8 cellular contexts compared by ENCODE assay signal in the genomic region with DNA sequence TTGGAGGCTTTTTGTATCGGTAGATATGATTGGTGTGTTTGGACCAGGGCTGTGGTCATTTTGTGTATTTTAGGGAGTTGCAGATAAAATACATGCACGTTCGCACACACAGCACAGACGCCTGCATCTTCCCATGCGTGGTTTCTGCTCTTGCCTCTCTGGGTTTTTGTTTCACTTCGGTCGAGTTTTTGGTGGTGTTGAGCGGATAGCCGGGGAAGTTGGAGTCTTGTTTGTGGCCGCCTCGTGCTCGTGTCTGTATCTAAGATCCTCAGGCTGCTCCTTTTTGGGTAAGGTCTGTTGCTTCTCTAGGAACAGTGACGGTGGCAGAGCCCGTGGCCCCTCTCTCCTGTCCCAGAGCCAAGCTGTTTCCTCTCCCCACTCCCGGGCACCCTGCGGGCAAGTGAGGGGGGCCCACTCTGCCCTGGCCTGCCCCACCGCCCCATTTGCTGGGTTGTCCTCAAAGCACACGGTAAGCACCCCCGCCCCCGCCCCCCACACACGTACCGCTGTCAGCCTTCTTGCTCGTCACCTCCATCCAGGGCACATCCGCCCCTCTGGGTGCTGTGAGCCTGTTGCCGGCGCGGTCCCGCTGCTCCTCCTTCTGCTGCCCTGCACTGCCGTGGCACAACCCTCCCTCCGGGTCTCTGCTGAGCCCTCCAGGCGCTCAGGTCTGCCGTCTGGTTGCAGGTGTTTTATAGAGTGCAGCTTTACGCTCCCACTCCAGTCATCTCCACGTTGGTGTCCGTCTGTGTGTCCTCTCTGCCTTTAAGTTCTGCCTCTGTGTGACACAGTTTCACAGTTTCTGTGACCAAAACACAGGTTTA. TPM values are rescaled to one million over a fixed set of nuclear protein-coding genes. Genes with fewer than 3 reads are reported as not detected.
DNase-seq lines count a peak whose midpoint lies in the region; ATAC-seq and TF ChIP-seq lines count a peak whose summit lies in the region.

No MANE protein-coding gene starts in this region.

- in situ Hi-C loops in GM13976 (cut with MboI; ENCODE audit: low sequenced_read_pairs, unreplicated experiment) = no loop called here

- H3K4me2 ChIP-seq in OCI-LY1 (ENCODE audit: low read length) = peak overlapping the region; percentile 58

- H3K36me3 ChIP-seq in OCI-LY1 (ENCODE audit: insufficient read depth, low read length) (peaks cover 12% of the 10 kb centered on the region; the same call in 1 of the 2 replicates), subcutaneous abdominal adipose tissue (ENCODE audit: control insufficient read depth in 5 of 5, insufficient read depth in 5 of 5, low read length in 5 of 5) (no peaks in the 10 kb centered on the region)

- no peaks in the 10 kb centered on the region for H3F3A ChIP-seq in OCI-LY1 (ENCODE audit: insufficient read depth, low read length)

- H3K9ac ChIP-seq in OCI-LY1 (ENCODE audit: low read length) (peak overlapping the region; percentile 32; the same call in 1 of the 2 replicates), subcutaneous abdominal adipose tissue (ENCODE audit: low read length in 5 of 5) (no peak overlapping the region)

- H3K79me2 ChIP-seq in OCI-LY1 (ENCODE audit: insufficient read depth, low read length) = no peaks in the 10 kb centered on the region

- no peak overlapping the region for H2AFZ ChIP-seq in OCI-LY1 (ENCODE audit: low read length)

- H3K27ac ChIP-seq in OCI-LY1 (ENCODE audit: low read depth, low read length, poor library complexity, severe bottlenecking) (peak overlapping the region; percentile 70), subcutaneous abdominal adipose tissue (ENCODE audit: low read depth, low read length) (no peak overlapping the region)

- H3K4me3 ChIP-seq in OCI-LY1 (ENCODE audit: low read depth, low read length, poor library complexity, severe bottlenecking) (peak overlapping the region; percentile 51), mononuclear cell (ENCODE audit: low read length) (peak overlapping the region; percentile 43), subcutaneous abdominal adipose tissue (ENCODE audit: low read depth in 1 of 5, low read length in 5 of 5) (peak overlapping the region; percentile 34 to 53 (median 50))

- H4K20me1 ChIP-seq in OCI-LY1 (ENCODE audit: insufficient read depth, low read length) = no peaks in the 10 kb centered on the region

- DNase-seq in GM13976 (ENCODE audit: low spot score) (peak; percentile 84), COR-L47 (lab: John Stamatoyannopoulos, UW) (no peak), NCI-H1048 (lab: John Stamatoyannopoulos, UW) (no peak)
- peak; percentile 63 for DNase-seq in activated naive CD4-positive, alpha-beta T cell treated with Interleukin-2 at 50 U/mL for 16 hours

- no peak for TF ChIP-seq CTCF in GM13976 (IDR thresholded peaks at IDR 0.05; ENCODE audit: borderline replicate concordance, control extremely low read depth, extremely low read depth, insufficient read depth, missing control alignments)
- TF ChIP-seq CTCF in OCI-LY1 (IDR thresholded peaks at IDR 0.05; ENCODE audit: low read length) = no peak

- H3K9me3 ChIP-seq in OCI-LY1 (ENCODE audit: low read length) (peaks cover 6% of the 10 kb centered on the region; the same call in 1 of the 2 replicates), mononuclear cell (ENCODE audit: low read depth, low read length) (no peaks in the 10 kb centered on the region), subcutaneous abdominal adipose tissue (ENCODE audit: control insufficient read depth in 5 of 5, low read length in 5 of 5) (peaks cover 0 to 7% (median 6%) of the 10 kb centered on the region in 5 donors)

- no peak for ATAC-seq in HG03159 (IDR thresholded peaks at IDR 0.05; ENCODE audit: unreplicated experiment)

- no peaks in the 10 kb centered on the region for H3K9me2 ChIP-seq in OCI-LY1 (ENCODE audit: low read depth, low read length)

- no peaks in the 10 kb centered on the region for H3K27me3 ChIP-seq in OCI-LY1 (ENCODE audit: insufficient read depth, low read length)
- no peaks in the 10 kb centered on the region for H3K27me3 ChIP-seq in mononuclear cell (ENCODE audit: insufficient read depth, low read length)
- H3K27me3 ChIP-seq in subcutaneous abdominal adipose tissue (ENCODE audit: control insufficient read depth in 5 of 5, insufficient read depth in 4 of 5, low read length in 5 of 5) = no peaks in the 10 kb centered on the region

- peaks cover 52% of the 10 kb centered on the region for H3K4me1 ChIP-seq in OCI-LY1 (ENCODE audit: insufficient read depth, low read length, severe bottlenecking)
- H3K4me1 ChIP-seq in mononuclear cell (ENCODE audit: insufficient read depth, low read length) = peaks cover 37% of the 10 kb centered on the region
- peaks cover 6 to 27% (median 15%) of the 10 kb centered on the region in 5 donors for H3K4me1 ChIP-seq in subcutaneous abdominal adipose tissue (ENCODE audit: control insufficient read depth in 5 of 5, insufficient read depth in 5 of 5, low read length in 5 of 5)

RNA-seq across cellular contexts. Expression of a gene that starts 51.9 kb away (rescaled TPM):
- 27.7 TPM for total RNA-seq in mononuclear cell

Comparison
In these comparisons a context has a peak if more than half of its experiments do, and no peak if none do; other contexts are left out.
1. DNase-seq: peak in GM13976 (single experiment) and activated naive CD4-positive, alpha-beta T cell treated with Interleukin-2 at 50 U/mL for 16 hours (single experiment); none in COR-L47 (single experiment) and NCI-H1048 (single experiment).
2. Peak in every context shown above with its lines, with median percentiles within 50 percentile points of each other: H3K4me3 ChIP-seq.